8 cellular contexts compared by ENCODE assay signal in genomic region chr3:142448424-142448823, GRCh38. TPM values are rescaled to one million over a fixed set of nuclear protein-coding genes. Genes with fewer than 3 reads are reported as not detected.
DNase-seq lines count a peak whose midpoint lies in the region; ATAC-seq, FAIRE-seq and TF ChIP-seq lines count a peak whose summit lies in the region.

No MANE protein-coding gene starts in this region.

- FAIRE-seq in D721Med (lab: Jason Lieb, UNC) = no peak

- intact Hi-C loops in IMR-90 (cut with micrococcal nuclease) = loop anchor here (2.0 kb wide), 1 partner anchor 130 kb away; the partner anchor contains the start of gene ATR

- H2BK120ac ChIP-seq in IMR-90 (ENCODE audit: low read depth, low read length) = no peak overlapping the region

- H3K18ac ChIP-seq in IMR-90 (ENCODE audit: low read depth, low read length) = no peak overlapping the region

- no peak for TF ChIP-seq POLR2A in IMR-90 (IDR thresholded peaks at IDR 0.05; ENCODE audit: low read depth, low read length)

- DNase-seq in AG08396 (ENCODE audit: low spot score) = peak; percentile 32
- DNase-seq in IMR-90 = peak; percentile 11
- no peak for DNase-seq in chondrocyte (ENCODE audit: low spot score)
- DNase-seq in naive thymus-derived CD8-positive, alpha-beta T cell = no peak
- DNase-seq in NCI-H146 treated with DMSO at 0.1 percent for 48 hours (lab: John Stamatoyannopoulos, UW; ENCODE audit: unreplicated experiment) = no peak
- DNase-seq in D721Med (ENCODE audit: insufficient read length, low spot score) = no peak
- DNase-seq in GM10266 (ENCODE audit: extremely low spot score) = no peak
- DNase-seq in NCI-H2196 treated with DMSO at 0.1 percent for 48 hours (lab: John Stamatoyannopoulos, UW; ENCODE audit: unreplicated experiment) = no peak

- no peak overlapping the region for H4K5ac ChIP-seq in IMR-90 (ENCODE audit: low read depth, low read length)

- 10% methylated on average over 4 of the region's 10 CpGs; no CpG with 5 or more reads in 1 of the 2 experiments for WGBS in IMR-90 (ENCODE audit: extremely low coverage in 2 of 2, insufficient read length in 1 of 2), 2 experiments

- H3K9me3 ChIP-seq in IMR-90 (ENCODE audit: control insufficient read depth, insufficient read depth, low read length) = no peaks in the 10 kb centered on the region

- no peak overlapping the region for H2AK5ac ChIP-seq in IMR-90 (ENCODE audit: low read depth, low read length)

- H3K4me3 ChIP-seq in IMR-90 (ENCODE audit: insufficient read depth, low read depth, low read length) = peak overlapping the region; percentile 94

- H2BK5ac ChIP-seq in IMR-90 (ENCODE audit: low read depth, low read length, poor library complexity, severe bottlenecking) = peak overlapping the region; percentile 95

- H3K79me1 ChIP-seq in IMR-90 (ENCODE audit: low read depth in 1 of 2, low read length in 2 of 2) = peaks cover 3 to 30% of the 10 kb centered on the region in 2 experiments; a peak in 2 of 4 replicates

- H2BK15ac ChIP-seq in IMR-90 (ENCODE audit: low read depth, low read length) = no peak overlapping the region

- no peak for TF ChIP-seq RAD21 in IMR-90 (IDR thresholded peaks at IDR 0.05; ENCODE audit: low read length)

- H2AFZ ChIP-seq in IMR-90 (replicated peaks; ENCODE audit: low read length, poor library complexity) = no peak overlapping the region

- H3K27me3 Mint-ChIP-seq in chondrocyte (ENCODE audit: low read depth) = no peaks in the 10 kb centered on the region
- no peaks in the 10 kb centered on the region for H3K27me3 Mint-ChIP-seq in naive thymus-derived CD8-positive, alpha-beta T cell

- peak; percentile 16; the same call in 1 of the 2 replicates for ATAC-seq in IMR-90 (ENCODE audit: low read depth)
- ATAC-seq in naive thymus-derived CD8-positive, alpha-beta T cell = no peak

- in situ Hi-C loops in IMR-90 (cut with MboI; ENCODE audit: low sequenced_read_pairs) = no loop called here

- H4K91ac ChIP-seq in IMR-90 (ENCODE audit: insufficient read depth, low read depth, low read length) = no peak overlapping the region

- no peaks in the 10 kb centered on the region; the same call in 1 of the 2 replicates for H3K9me1 ChIP-seq in IMR-90 (ENCODE audit: insufficient read depth, low read length)

- peak overlapping the region; percentile 97; the same call in 1 of the 2 replicates for H3K56ac ChIP-seq in IMR-90 (ENCODE audit: extremely low read depth, insufficient read depth, low read length)

- TF ChIP-seq CTCF in IMR-90 (conservative IDR thresholded peaks at IDR 0.05; ENCODE audit: low read depth, low read length) (no peak), chondrocyte (IDR thresholded peaks at IDR 0.05) (no peak), D721Med (IDR thresholded peaks at IDR 0.05; ENCODE audit: insufficient read depth, missing control alignments) (no peak), GM10266 (IDR thresholded peaks at IDR 0.05; ENCODE audit: control insufficient read depth, insufficient read depth, low read depth, missing control alignments) (no peak)

- H3K9ac ChIP-seq in IMR-90 (ENCODE audit: low read depth, low read length) = peak overlapping the region; percentile 99

- peaks cover 7% of the 10 kb centered on the region for H4K20me1 ChIP-seq in IMR-90 (ENCODE audit: insufficient read depth, low read length)

- TSS peak; percentile 76 for BruUV-seq in IMR-90 (replicated peaks; lab: Mats Ljungman, UMichigan)

- peaks cover 7% of the 10 kb centered on the region for H3K36me3 ChIP-seq in IMR-90 (ENCODE audit: control insufficient read depth, insufficient read depth, low read length)

- H3K4me1 Mint-ChIP-seq in chondrocyte (ENCODE audit: low read depth) = peaks cover 34% of the 10 kb centered on the region
- H3K4me1 Mint-ChIP-seq in naive thymus-derived CD8-positive, alpha-beta T cell = peaks cover 23 to 51% (median 39%) of the 10 kb centered on the region in 4 donors

- no peaks in the 10 kb centered on the region for H3K27me3 ChIP-seq in IMR-90 (ENCODE audit: control insufficient read depth, insufficient read depth, low read length)

- CTCF ChIA-PET in IMR-90 (lab: Yijun Ruan, JAX) = no interaction called here

- peaks cover 4% of the 10 kb centered on the region; the same call in 1 of the 2 replicates for H3K4me1 ChIP-seq in IMR-90 (ENCODE audit: control insufficient read depth, insufficient read depth, low read length)

- H3K27ac ChIP-seq in IMR-90 (ENCODE audit: insufficient read depth, low read length) = peak overlapping the region; percentile 86; the same call in 1 of the 2 replicates

- peak overlapping the region; percentile 100 for H3K27ac Mint-ChIP-seq in chondrocyte (ENCODE audit: unreplicated experiment)
- H3K27ac Mint-ChIP-seq in naive thymus-derived CD8-positive, alpha-beta T cell = peak overlapping the region; percentile 99 to 100 (median 99)

- H2AK9ac ChIP-seq in IMR-90 (replicated peaks; ENCODE audit: low read depth, low read length, poor library complexity) = no peak overlapping the region

- H3K9me3 Mint-ChIP-seq in chondrocyte (ENCODE audit: low read depth) = no peaks in the 10 kb centered on the region
- no peaks in the 10 kb centered on the region for H3K9me3 Mint-ChIP-seq in naive thymus-derived CD8-positive, alpha-beta T cell

- H3K4ac ChIP-seq in IMR-90 (ENCODE audit: low read depth, low read length) = peak overlapping the region; percentile 40; the same call in 1 of the 2 replicates

- peaks cover 2% of the 10 kb centered on the region for H3K36me3 Mint-ChIP-seq in chondrocyte (ENCODE audit: low read depth)
- H3K36me3 Mint-ChIP-seq in naive thymus-derived CD8-positive, alpha-beta T cell = peaks cover 0 to 24% (median 3%) of the 10 kb centered on the region in 3 donors

- dilution Hi-C loops in IMR-90 (cut with HindIII; ENCODE audit: low sequenced_read_pairs, unreplicated experiment) = no loop called here

- POLR2A ChIA-PET in IMR-90 (lab: Charles Lee; ENCODE audit: unreplicated experiment) = no interaction called here
- POLR2A ChIA-PET in naive thymus-derived CD8-positive, alpha-beta T cell (lab: Charles Lee) = interaction anchor here (0.7 kb wide), 1 partner anchor 553 kb away, joined by 3 read pairs; the partner anchor contains the start of gene U2SURP

- H3K4me3 Mint-ChIP-seq in chondrocyte (ENCODE audit: unreplicated experiment) = peak overlapping the region; percentile 98
- peak overlapping the region; percentile 89 to 100 (median 98) for H3K4me3 Mint-ChIP-seq in naive thymus-derived CD8-positive, alpha-beta T cell

- H3K4me2 ChIP-seq in IMR-90 (ENCODE audit: low read depth, low read length) = peak overlapping the region; percentile 92

- peak overlapping the region; percentile 78 to 84; a peak in 3 of 4 replicates for H4K8ac ChIP-seq in IMR-90 (ENCODE audit: low read depth in 2 of 2, low read length in 2 of 2)

- peak overlapping the region; percentile 48; the same call in 1 of the 2 replicates for H3K23ac ChIP-seq in IMR-90 (ENCODE audit: low read depth, low read length)

- H2BK20ac ChIP-seq in IMR-90 (ENCODE audit: low read depth, low read length) = no peak overlapping the region

- H3K14ac ChIP-seq in IMR-90 (replicated peaks; ENCODE audit: low read depth, low read length) = no peak overlapping the region

TF ChIP-seq in IMR-90, 13 proteins besides CTCF, POLR2A, EP300 and RAD21:
- TF ChIP-seq CHD1 (IDR thresholded peaks at IDR 0.05; ENCODE audit: low read depth, low read length) (no peak), MAFK (IDR thresholded peaks at IDR 0.05; ENCODE audit: low read depth, low read length) (no peak), BHLHE40 (IDR thresholded peaks at IDR 0.05; ENCODE audit: low read depth, low read length) (no peak), MAZ (IDR thresholded peaks at IDR 0.05; ENCODE audit: borderline replicate concordance, low read depth, low read length) (no peak), USF2 (IDR thresholded peaks at IDR 0.05; ENCODE audit: low read depth, low read length) (no peak), SMC3 (IDR thresholded peaks at IDR 0.05; ENCODE audit: low read depth, low read length) (no peak), RCOR1 (IDR thresholded peaks at IDR 0.05; ENCODE audit: insufficient replicate concordance, low read length) (no peak), CEBPB (IDR thresholded peaks at IDR 0.05; ENCODE audit: low read depth, low read length) (no peak), FOS (IDR thresholded peaks at IDR 0.05; ENCODE audit: low read depth, low read length) (no peak), NFE2L2 (IDR thresholded peaks at IDR 0.05; ENCODE audit: low read depth, low read length) (no peak), MXI1 (IDR thresholded peaks at IDR 0.05; ENCODE audit: borderline replicate concordance, low read depth, low read length) (no peak), RFX5 (IDR thresholded peaks at IDR 0.05; ENCODE audit: low read depth, low read length) (no peak), ELK1 (IDR thresholded peaks at IDR 0.05; ENCODE audit: borderline replicate concordance, low read depth, low read length) (no peak)

RNA-seq across cellular contexts. Expression of gene XRN1, which starts 0.6 kb away (rescaled TPM):
- total RNA-seq in IMR-90 (2012; rRNA removed) (21.5 and 38.9 TPM in 2 replicates), chondrocyte (27.0 to 39.2 TPM (median 33.2 TPM) in 3 replicates)
- polyA plus RNA-seq in IMR-90 (2012; rRNA removed) = 6.0 and 6.8 TPM in 2 replicates
- 0.66 and 7.5 TPM in 2 replicates for polyA plus RNA-seq in IMR-90 (2012; cell fraction: cytosol; rRNA removed)
- polyA plus RNA-seq in IMR-90 (2012; cell fraction: nucleus; rRNA removed; ENCODE audit: low replicate concordance) = 1.2 and 13.7 TPM in 2 replicates
- total RNA-seq in naive thymus-derived CD8-positive, alpha-beta T cell = 100 to 1,000 TPM in 1 of 2 experiments, 10 to 100 TPM in 1; 89.7 to 117 TPM
- polyA plus RNA-seq in naive thymus-derived CD8-positive, alpha-beta T cell = 10 to 100 TPM; 55.7 to 66.0 (median 57.4) TPM

Comparison
In these comparisons a context has a peak if more than half of its experiments do, and no peak if none do; other contexts are left out.
1. DNase-seq: peak in AG08396 (single experiment) and IMR-90 (single experiment); none in chondrocyte (single experiment), naive thymus-derived CD8-positive, alpha-beta T cell (0 of 10), NCI-H146 treated with DMSO at 0.1 percent for 48 hours (single experiment), D721Med (single experiment), GM10266 (single experiment) and NCI-H2196 treated with DMSO at 0.1 percent for 48 hours (single experiment).